In genomic region chr12:96141216-96141944, GRCh38 we compare ENCODE assay signal across 14 cellular contexts. TPM values are rescaled to one million over a fixed set of nuclear protein-coding genes. Genes with fewer than 3 reads are reported as not detected.
DNase-seq lines count a peak whose midpoint lies in the region; ATAC-seq, FAIRE-seq and TF ChIP-seq lines count a peak whose summit lies in the region.
"Had no signal": no experiment of that assay in that cellular context is flagged by ENCODE, and none has a peak within 500 bp of the region (broad histone marks: within the 10 kb centered on the region; RNA-seq: fewer than 3 reads in every experiment).

No MANE protein-coding gene starts in this region.

- H3K27me3 ChIP-seq in right lobe of liver, result no peaks in the 10 kb centered on the region
- H3K27me3 ChIP-seq: tibial nerve had no signal

- TF ChIP-seq POLR2A in right lobe of liver (IDR thresholded peaks at IDR 0.05), result no peak

- H3K4me3 ChIP-seq in right lobe of liver, result no peak overlapping the region
- H3K4me3 ChIP-seq: tibial nerve had no signal

- peak overlapping the region in 1 of 3 donors; percentile 16 for H3K27ac ChIP-seq in right lobe of liver
- H3K27ac ChIP-seq: tibial nerve had no signal

- DNase-seq in AG08396 (ENCODE audit: low spot score) (peak; percentile 54), RCC 7860 (ENCODE audit: low spot score) (peak; percentile 76), fibroblast of gingiva (ENCODE audit: low read depth) (peak; percentile 13), right lobe of liver (no peak), cortex of kidney (lab: John Stamatoyannopoulos, UW) (no peak), GM19238 (ENCODE audit: insufficient read length, low spot score) (no peak), SKM-1 treated with dmso at 0.1 percent for 144 hours (lab: John Stamatoyannopoulos, UW; ENCODE audit: unreplicated experiment) (no peak)
- DNase-seq: activated CD4-positive, alpha-beta T cell treated with anti-CD3 and anti-CD28 coated beads, Interleukin-2, amount 50 U/mL, for 4 hours; AML-193; NCI-H1105 treated with DMSO at 0.1 percent for 48 hours; NCI-H446; stimulated activated CD4-positive, alpha-beta T cell treated with anti-CD3 and anti-CD28 coated beads, Interleukin-15, amount 100 ng/mL, for 24 hours had no signal

- FAIRE-seq in RCC 7860 (lab: Jason Lieb, UNC), result peak; percentile 72

- peak; percentile 44 to 87 (median 64) for ATAC-seq in right lobe of liver
- no peak for ATAC-seq in GM21825 (IDR thresholded peaks at IDR 0.05; ENCODE audit: unreplicated experiment)

- no peaks in the 10 kb centered on the region for H3K9me3 ChIP-seq in right lobe of liver
- H3K9me3 ChIP-seq: tibial nerve had no signal

- 41% methylated on average over 5 of the region's 5 CpGs for WGBS in right lobe of liver (ENCODE audit: insufficient coverage, low coverage, low lambda C conversion rate, missing lambda C conversion rate)

- no peaks in the 10 kb centered on the region for H3K4me1 ChIP-seq in right lobe of liver

- no peak for TF ChIP-seq CTCF in right lobe of liver (IDR thresholded peaks at IDR 0.05)

- intact Hi-C loops in right lobe of liver (cut with DNase I), result no loop called here

- no peaks in the 10 kb centered on the region for H3K36me3 ChIP-seq in right lobe of liver
- H3K36me3 ChIP-seq: tibial nerve had no signal

RNA-seq across cellular contexts. Expression of gene ELK3, which starts 52.8 kb away (rescaled TPM):
- 10 to 100 TPM in 1 of 6 experiments, 1 to 10 TPM in 5; 5.3 to 11.2 (median 5.8) TPM for total RNA-seq in right lobe of liver

Comparison
In these comparisons a context has a peak if more than half of its experiments do, and no peak if none do; other contexts are left out.
1. DNase-seq: peak in AG08396 (single experiment), RCC 7860 (single experiment) and fibroblast of gingiva (single experiment); none in right lobe of liver (0 of 3), cortex of kidney (single experiment), GM19238 (single experiment) and SKM-1 treated with dmso at 0.1 percent for 144 hours (single experiment).